In the genomic region with DNA sequence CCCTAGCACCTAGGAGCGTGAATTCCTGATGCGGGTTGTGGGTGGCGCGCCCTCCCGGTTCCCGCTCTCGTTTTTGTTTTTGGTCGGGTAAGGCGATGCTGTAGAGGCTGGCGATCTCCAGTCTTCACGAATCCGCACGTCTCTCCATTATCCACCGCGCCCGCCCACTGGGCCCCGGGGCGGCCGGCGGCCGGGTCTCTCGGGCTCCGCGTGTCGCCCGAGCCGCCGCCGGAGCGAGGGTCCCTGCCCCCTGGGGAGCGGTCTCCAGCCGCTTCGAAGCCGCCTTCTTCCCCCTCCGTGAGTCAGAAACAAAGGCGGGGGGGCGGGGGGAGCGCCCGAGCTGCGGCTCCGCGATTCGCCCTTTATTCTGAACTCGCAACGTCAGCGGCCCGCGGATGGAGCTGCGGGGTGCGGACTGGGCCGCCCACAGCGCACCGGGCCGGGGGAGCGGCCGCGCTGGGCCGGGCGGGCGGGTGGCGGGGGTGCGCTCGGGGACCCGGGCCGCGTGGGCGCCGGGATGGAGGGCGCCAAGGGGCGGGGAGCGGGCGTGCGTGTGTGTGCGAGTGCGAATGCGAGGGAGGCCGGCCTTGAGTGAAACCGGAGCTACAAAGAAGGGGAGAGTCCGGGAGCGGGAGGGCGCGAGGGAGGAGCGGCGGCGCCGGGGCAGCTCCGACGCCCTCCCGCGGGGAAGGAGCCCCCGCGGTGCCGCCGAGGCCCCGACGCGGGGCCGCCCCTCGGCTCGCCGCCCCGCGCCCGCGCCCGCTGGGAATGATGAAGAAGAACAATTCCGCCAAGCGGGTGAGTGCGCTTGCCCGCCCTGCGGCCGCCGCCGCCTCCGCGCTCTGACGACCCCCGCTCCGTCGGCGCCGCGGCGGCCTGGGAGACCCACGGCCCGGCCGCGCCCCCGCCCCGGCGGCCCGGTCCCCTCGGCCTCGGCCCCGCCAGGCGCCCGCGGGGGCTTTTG, we compare ENCODE assay signal across 8 cellular contexts. TPM values are rescaled to one million over a fixed set of nuclear protein-coding genes. Genes with fewer than 3 reads are reported as not detected.
A peak's percentile ranks its signal among the peaks of the same experiment; 100 is the strongest.
DNase-seq lines count a peak whose midpoint lies in the region; ATAC-seq and TF ChIP-seq lines count a peak whose summit lies in the region.

A gene with protein sequence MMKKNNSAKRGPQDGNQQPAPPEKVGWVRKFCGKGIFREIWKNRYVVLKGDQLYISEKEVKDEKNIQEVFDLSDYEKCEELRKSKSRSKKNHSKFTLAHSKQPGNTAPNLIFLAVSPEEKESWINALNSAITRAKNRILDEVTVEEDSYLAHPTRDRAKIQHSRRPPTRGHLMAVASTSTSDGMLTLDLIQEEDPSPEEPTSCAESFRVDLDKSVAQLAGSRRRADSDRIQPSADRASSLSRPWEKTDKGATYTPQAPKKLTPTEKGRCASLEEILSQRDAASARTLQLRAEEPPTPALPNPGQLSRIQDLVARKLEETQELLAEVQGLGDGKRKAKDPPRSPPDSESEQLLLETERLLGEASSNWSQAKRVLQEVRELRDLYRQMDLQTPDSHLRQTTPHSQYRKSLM (plus strand): TSS at position 427 of the 964 bp plus-strand sequence. CDS start 342 bp downstream, at position 769.

- peaks cover 16% of the 10 kb centered on the region for H3K4me1 ChIP-seq in IMR-90 (ENCODE audit: control insufficient read depth, insufficient read depth, low read length)
- peaks cover 0 to 17% of the 10 kb centered on the region in 2 donors for H3K4me1 ChIP-seq in thyroid gland

- DNase-seq in AG04449 (ENCODE audit: low read depth, low spot score) (no peak), IMR-90 (peak; percentile 85), SK-N-DZ (ENCODE audit: low spot score) (peak; percentile 66), glomerular visceral epithelial cell (ENCODE audit: extremely low spot score) (peak; percentile 79), osteocyte (ENCODE audit: extremely low spot score, unreplicated experiment) (peak; percentile 88), thyroid gland (peak; percentile 70 to 73)

- H4K8ac ChIP-seq in IMR-90 (ENCODE audit: low read depth in 2 of 2, low read length in 2 of 2), result peak within 1 kb of the TSS; percentile 86 to 91

- peaks cover 6% of the 10 kb centered on the region for H3K36me3 Mint-ChIP-seq in activated naive CD4-positive, alpha-beta T cell treated with anti-CD3 and anti-CD28 coated beads, Interleukin-2, amount 50 U/mL, for 24 hours
- peaks cover 14% of the 10 kb centered on the region for H3K36me3 Mint-ChIP-seq in osteocyte (ENCODE audit: unreplicated experiment)

- H3K56ac ChIP-seq in IMR-90 (ENCODE audit: extremely low read depth, insufficient read depth, low read length), result peak within 1 kb of the TSS; percentile 99

- peak within 1 kb of the TSS; percentile 88 for H2BK5ac ChIP-seq in IMR-90 (ENCODE audit: low read depth, low read length, poor library complexity, severe bottlenecking)

- peak; percentile 78 for TF ChIP-seq POLR2A in GM19099 (IDR thresholded peaks at IDR 0.05; ENCODE audit: extremely low read depth, insufficient read length, low read depth)
- TF ChIP-seq POLR2A in IMR-90 (IDR thresholded peaks at IDR 0.05; ENCODE audit: low read depth, low read length), result peak; percentile 72
- peak in 1 of 2 donors; percentile 54 for TF ChIP-seq POLR2A in thyroid gland (IDR thresholded peaks at IDR 0.05)

- H2BK120ac ChIP-seq in IMR-90 (ENCODE audit: low read depth, low read length), result peak within 1 kb of the TSS; percentile 87

- peaks cover 21% of the 10 kb centered on the region for H4K20me1 ChIP-seq in IMR-90 (ENCODE audit: insufficient read depth, low read length)

- H3K27me3 ChIP-seq in IMR-90 (ENCODE audit: control insufficient read depth, insufficient read depth, low read length) (no peaks in the 10 kb centered on the region), thyroid gland (no peaks in the 10 kb centered on the region)

- H3K4me3 Mint-ChIP-seq in activated naive CD4-positive, alpha-beta T cell treated with anti-CD3 and anti-CD28 coated beads, Interleukin-2, amount 50 U/mL, for 24 hours, result peak within 1 kb of the TSS; percentile 91
- H3K4me3 Mint-ChIP-seq in osteocyte (ENCODE audit: unreplicated experiment), result peak within 1 kb of the TSS; percentile 92

- H3K9me3 Mint-ChIP-seq in activated naive CD4-positive, alpha-beta T cell treated with anti-CD3 and anti-CD28 coated beads, Interleukin-2, amount 50 U/mL, for 24 hours, result no peaks in the 10 kb centered on the region
- H3K9me3 Mint-ChIP-seq in osteocyte (ENCODE audit: unreplicated experiment), result no peaks in the 10 kb centered on the region

- H2AK5ac ChIP-seq in IMR-90 (ENCODE audit: low read depth, low read length), result peak within 1 kb of the TSS; percentile 79

- peak within 1 kb of the TSS; percentile 99 for H3K14ac ChIP-seq in IMR-90 (replicated peaks; ENCODE audit: low read depth, low read length)

- POLR2A ChIA-PET in AG04449 (lab: Yijun Ruan, JAX) (interaction anchor here (0.6 to 6.0 kb wide), 5 partner anchors 9 to 82 kb away, joined by 3 to 64 read pairs (median 4); a partner anchor contains a TSS), IMR-90 (lab: Charles Lee; ENCODE audit: unreplicated experiment) (interaction anchor here (0.8 to 1.3 kb wide), 4 partner anchors 9 to 262 kb away, joined by 3 to 7 read pairs (median 4); a partner anchor contains a TSS)

- peak within 1 kb of the TSS; percentile 99 for H3K9ac ChIP-seq in IMR-90 (ENCODE audit: low read depth, low read length)

- H3K27ac ChIP-seq in IMR-90 (ENCODE audit: insufficient read depth, low read length), result peak within 1 kb of the TSS; percentile 98
- H3K27ac ChIP-seq in thyroid gland, result peak within 1 kb of the TSS; percentile 70 to 81 (median 73)

- H3K23ac ChIP-seq in IMR-90 (ENCODE audit: low read depth, low read length), result peak within 1 kb of the TSS; percentile 100

- peak within 1 kb of the TSS; percentile 96 for H4K91ac ChIP-seq in IMR-90 (ENCODE audit: insufficient read depth, low read depth, low read length)

- H3K27me3 Mint-ChIP-seq in activated naive CD4-positive, alpha-beta T cell treated with anti-CD3 and anti-CD28 coated beads, Interleukin-2, amount 50 U/mL, for 24 hours, result no peaks in the 10 kb centered on the region
- H3K27me3 Mint-ChIP-seq in osteocyte (ENCODE audit: unreplicated experiment), result no peaks in the 10 kb centered on the region

- H2AK9ac ChIP-seq in IMR-90 (replicated peaks; ENCODE audit: low read depth, low read length, poor library complexity), result peak within 1 kb of the TSS; percentile 98

- H3K27ac Mint-ChIP-seq in activated naive CD4-positive, alpha-beta T cell treated with anti-CD3 and anti-CD28 coated beads, Interleukin-2, amount 50 U/mL, for 24 hours, result peak within 1 kb of the TSS; percentile 92
- peak within 1 kb of the TSS; percentile 91 for H3K27ac Mint-ChIP-seq in osteocyte (ENCODE audit: unreplicated experiment)

- TF ChIP-seq CTCF in AG04449 (IDR thresholded peaks at IDR 0.05; ENCODE audit: insufficient read depth, low read length, missing control alignments) (no peak), IMR-90 (conservative IDR thresholded peaks at IDR 0.05; ENCODE audit: low read depth, low read length) (no peak), osteocyte (IDR thresholded peaks at IDR 0.05) (no peak), thyroid gland (IDR thresholded peaks at IDR 0.05) (no peak)

- H3K4me1 Mint-ChIP-seq in activated naive CD4-positive, alpha-beta T cell treated with anti-CD3 and anti-CD28 coated beads, Interleukin-2, amount 50 U/mL, for 24 hours, result peaks cover 74% of the 10 kb centered on the region
- peaks cover 40% of the 10 kb centered on the region for H3K4me1 Mint-ChIP-seq in osteocyte (ENCODE audit: unreplicated experiment)

- dilution Hi-C loops in IMR-90 (cut with HindIII; ENCODE audit: low sequenced_read_pairs, unreplicated experiment), result no loop called here

- in situ Hi-C loops in IMR-90 (cut with MboI; ENCODE audit: low sequenced_read_pairs), result no loop called here

- WGBS in IMR-90 (ENCODE audit: extremely low coverage in 2 of 2, insufficient read length in 1 of 2), 2 experiments, result 0% methylated on average over 29 of the region's 138 CpGs; no CpG with 5 or more reads in 1 of the 2 experiments
- 1 to 6% methylated on average over 14 to 18 of the region's 138 CpGs for WGBS in thyroid gland, 2 donors

- H3K9me3 ChIP-seq in IMR-90 (ENCODE audit: control insufficient read depth, insufficient read depth, low read length) (no peaks in the 10 kb centered on the region), thyroid gland (no peaks in the 10 kb centered on the region)

- CTCF ChIA-PET in AG04449 (lab: Yijun Ruan, JAX) (interaction anchor here (0.7 to 3.5 kb wide), 9 partner anchors 9 to 89 kb away, joined by 3 to 14 read pairs (median 3); no protein-coding TSS in a partner anchor), IMR-90 (lab: Yijun Ruan, JAX) (interaction anchor here (0.9 to 1.6 kb wide), 3 partner anchors 8 to 14 kb away, joined by 3 to 5 read pairs (median 4); no protein-coding TSS in a partner anchor)

- peaks cover 16% of the 10 kb centered on the region for H3K9me1 ChIP-seq in IMR-90 (ENCODE audit: insufficient read depth, low read length)

- no peak for TF ChIP-seq RAD21 in IMR-90 (IDR thresholded peaks at IDR 0.05; ENCODE audit: low read length)

- H3K36me3 ChIP-seq in IMR-90 (ENCODE audit: control insufficient read depth, insufficient read depth, low read length), result peaks cover 30% of the 10 kb centered on the region
- H3K36me3 ChIP-seq in thyroid gland, result no peaks in the 10 kb centered on the region

- H3K4ac ChIP-seq in IMR-90 (ENCODE audit: low read depth, low read length), result peak within 1 kb of the TSS; percentile 99

- peak within 1 kb of the TSS; percentile 52; the same call in 2 of the 3 replicates for H2BK15ac ChIP-seq in IMR-90 (ENCODE audit: low read depth, low read length)

- peak within 1 kb of the TSS; percentile 97 for H3K4me2 ChIP-seq in IMR-90 (ENCODE audit: low read depth, low read length)

- BruUV-seq in IMR-90 (replicated peaks; lab: Mats Ljungman, UMichigan), result no TSS peak

- peak within 1 kb of the TSS; percentile 94 for H3K18ac ChIP-seq in IMR-90 (ENCODE audit: low read depth, low read length)

- peak within 1 kb of the TSS; percentile 77 for H3K4me3 ChIP-seq in AG04449 (ENCODE audit: low read depth, low read length)
- peak within 1 kb of the TSS; percentile 97 for H3K4me3 ChIP-seq in IMR-90 (ENCODE audit: insufficient read depth, low read depth, low read length)
- peak within 1 kb of the TSS; percentile 57 to 77 (median 59) for H3K4me3 ChIP-seq in thyroid gland (replicated peaks in 1 of 3)

- H4K5ac ChIP-seq in IMR-90 (ENCODE audit: low read depth, low read length), result peak within 1 kb of the TSS; percentile 97

- H2BK20ac ChIP-seq in IMR-90 (ENCODE audit: low read depth, low read length), result 0 out of 2 replicates have a peak within 1 kb of the TSS, but pooled peaks have one; percentile 58

- peak; percentile 84 for ATAC-seq in IMR-90 (ENCODE audit: low read depth)

- H2AFZ ChIP-seq in IMR-90 (replicated peaks; ENCODE audit: low read length, poor library complexity), result peak within 1 kb of the TSS; percentile 88

- intact Hi-C loops in IMR-90 (cut with micrococcal nuclease), result loop anchor here (1.0 to 5.0 kb wide), 2 partner anchors 15 to 42 kb away; no protein-coding TSS in a partner anchor
- intact Hi-C loops in thyroid gland (cut with DNase I), result no loop called here

- H3K79me1 ChIP-seq in IMR-90 (ENCODE audit: low read depth in 1 of 2, low read length in 2 of 2), result peaks cover 20 to 58% of the 10 kb centered on the region in 2 experiments

RNA-seq across cellular contexts. Expression of the gene that starts here (rescaled TPM):
- total RNA-seq in IMR-90 (2012; rRNA removed) (51.4 and 53.3 TPM in 2 replicates), osteocyte (50.1 and 52.2 TPM in 2 replicates), thyroid gland (10 to 100 TPM in 2 of 4 donors, 1 to 10 TPM in 2; 5.2 to 23.1 (median 14.2) TPM)
- polyA plus RNA-seq in IMR-90 (2012; rRNA removed), result 50.4 and 56.0 TPM in 2 replicates
- 53.4 and 59.2 TPM in 2 replicates for polyA plus RNA-seq in IMR-90 (2012; cell fraction: cytosol; rRNA removed)
- 71.0 and 87.7 TPM in 2 replicates for polyA plus RNA-seq in IMR-90 (2012; cell fraction: nucleus; rRNA removed; ENCODE audit: low replicate concordance)
- polyA plus RNA-seq in SK-N-DZ (2014; cell fraction: cytosol; rRNA removed), result 97.1 and 99.5 TPM in 2 replicates
- 94.0 and 97.7 TPM in 2 replicates for polyA plus RNA-seq in SK-N-DZ (2014; cell fraction: nucleus; rRNA removed)
